Comparison of ENCODE assay signal across 1 cellular context in the genomic region with DNA sequence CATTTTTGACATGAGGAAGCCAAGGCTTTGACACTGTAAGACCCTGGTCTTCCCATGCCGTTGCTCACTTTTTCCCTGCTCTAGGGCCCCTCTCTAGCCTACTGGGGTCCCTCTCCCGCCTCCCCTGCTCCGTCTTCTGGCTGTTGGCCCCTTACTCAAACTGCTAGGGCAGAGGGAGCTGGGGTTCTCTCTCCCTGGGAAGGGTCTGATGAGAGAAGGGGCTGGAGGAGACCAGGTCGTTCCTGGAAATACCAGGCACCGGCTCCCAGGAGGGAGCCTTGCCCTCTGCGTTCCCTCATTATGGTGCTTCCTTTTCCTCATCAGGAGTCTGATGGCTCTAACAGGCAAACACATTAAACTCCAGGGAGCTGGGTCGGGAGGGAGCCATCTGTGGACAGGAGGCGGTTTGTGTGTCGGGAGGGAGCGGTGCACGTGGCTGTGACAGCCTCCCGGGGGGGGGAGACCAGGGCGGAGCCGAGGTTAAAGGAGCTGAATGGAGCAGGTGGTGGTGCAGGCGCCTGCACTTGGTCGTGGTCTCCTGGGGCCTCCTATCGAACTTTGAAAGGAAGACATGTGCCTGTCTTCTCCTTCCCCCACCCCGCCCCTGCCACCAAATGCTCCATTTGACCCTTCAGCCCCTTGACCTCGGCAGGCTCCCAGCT.
TF ChIP-seq lines count a peak whose summit lies in the region.

No MANE protein-coding gene starts in this region.

TF ChIP-seq in K562, 482 proteins besides CTCF, POLR2A, EP300 and RAD21 (continues in another document):
- TF ChIP-seq ADNP (tag; IDR thresholded peaks at IDR 0.05) (no peak), SRSF3 (IDR thresholded peaks at IDR 0.05; ENCODE audit: insufficient read depth, low read length) (no peak), EHMT2 (IDR thresholded peaks at IDR 0.05) (no peak), RNF2 (IDR thresholded peaks at IDR 0.05) (no peak), MYC (IDR thresholded peaks at IDR 0.05; ENCODE audit: low read depth, low read length) (peak; percentile 54; the same call in 1 of the 2 replicates), MYC (CRISPR knock-in tag; IDR thresholded peaks at IDR 0.05; ENCODE audit: borderline replicate concordance, low read depth) (no peak), ILF3 (IDR thresholded peaks at IDR 0.05; ENCODE audit: borderline replicate concordance) (no peak), THAP7 (CRISPR knock-in tag; IDR thresholded peaks at IDR 0.05) (no peak), TCF7 (IDR thresholded peaks at IDR 0.05; ENCODE audit: borderline replicate concordance) (no peak), KAT2B (IDR thresholded peaks at IDR 0.05; ENCODE audit: low read depth, low read length) (no peak), CTCFL (IDR thresholded peaks at IDR 0.05; ENCODE audit: borderline replicate concordance, insufficient read depth, low read depth, low read length, poor library complexity, severe bottlenecking) (no peak), GABPA (tag; conservative IDR thresholded peaks at IDR 0.05; ENCODE audit: low read depth) (no peak), PCBP2 (IDR thresholded peaks at IDR 0.05; ENCODE audit: low read depth, low read length, poor library complexity, severe bottlenecking) (no peak), HCFC1 (IDR thresholded peaks at IDR 0.05; ENCODE audit: low read depth, low read length) (0 out of 2 replicates have a peak, but pooled peaks have one; percentile 11), ZNF589 (CRISPR knock-in tag; IDR thresholded peaks at IDR 0.05; ENCODE audit: low read depth) (no peak), ZNF717 (CRISPR knock-in tag; IDR thresholded peaks at IDR 0.05) (no peak), SP1 (CRISPR knock-in tag; IDR thresholded peaks at IDR 0.05) (no peak), ZNF124 (CRISPR knock-in tag; IDR thresholded peaks at IDR 0.05) (no peak), NCOA2 (IDR thresholded peaks at IDR 0.05; ENCODE audit: partially characterized antibody in 2 of 2) (no peak), POLR2AphosphoS5 (IDR thresholded peaks at IDR 0.05; ENCODE audit: control insufficient read depth, insufficient read depth, low read depth, low read length) (no peak), MNT (conservative IDR thresholded peaks at IDR 0.05) (peak in 1 of 2 experiments; percentile 84), SMARCC2 (IDR thresholded peaks at IDR 0.05; ENCODE audit: low read depth) (no peak), GTF2A2 (tag; IDR thresholded peaks at IDR 0.05) (no peak), NFATC3 (IDR thresholded peaks at IDR 0.05) (no peak), JUND (IDR thresholded peaks at IDR 0.05; ENCODE audit: borderline replicate concordance, low read depth, low read length) (no peak), JUND (tag; IDR thresholded peaks at IDR 0.05; ENCODE audit: borderline replicate concordance, low read depth, low read length) (no peak), SIN3A (IDR thresholded peaks at IDR 0.05; ENCODE audit: borderline replicate concordance in 2 of 2, control insufficient read depth in 1 of 2, low read depth in 2 of 2, low read length in 2 of 2) (peak in 1 of 2 experiments; percentile 32; a peak in 1 of 4 replicates), ELF1 (tag; IDR thresholded peaks at IDR 0.05) (no peak), SIRT6 (IDR thresholded peaks at IDR 0.05; ENCODE audit: low read depth, low read length) (no peak), FOXP1 (CRISPR knock-in tag; IDR thresholded peaks at IDR 0.05) (no peak), FOS (IDR thresholded peaks at IDR 0.05; ENCODE audit: extremely low read depth, insufficient read length) (no peak), ARHGAP35 (IDR thresholded peaks at IDR 0.05; ENCODE audit: partially characterized antibody) (no peak), ZNF212 (CRISPR knock-in tag; IDR thresholded peaks at IDR 0.05) (no peak), DNMT1 (IDR thresholded peaks at IDR 0.05) (no peak), RAD51 (IDR thresholded peaks at IDR 0.05; ENCODE audit: borderline replicate concordance, low read depth) (no peak), NR2F6 (CRISPR knock-in tag; IDR thresholded peaks at IDR 0.05) (no peak), ZNF507 (tag; conservative IDR thresholded peaks at IDR 0.05) (no peak), RREB1 (CRISPR knock-in tag; IDR thresholded peaks at IDR 0.05) (no peak), NFIC (IDR thresholded peaks at IDR 0.05) (no peak), MAX (CRISPR knock-in tag; IDR thresholded peaks at IDR 0.05) (peak; percentile 68), USF1 (CRISPR knock-in tag; IDR thresholded peaks at IDR 0.05) (peak; percentile 55), FOXA3 (CRISPR knock-in tag; conservative IDR thresholded peaks at IDR 0.05 in 1 of 2, IDR thresholded peaks at IDR 0.05 in 1 of 2) (no peak), NR3C1 (CRISPR knock-in tag; IDR thresholded peaks at IDR 0.05) (no peak), MXI1 (IDR thresholded peaks at IDR 0.05; ENCODE audit: low read depth, low read length) (no peak), L3MBTL2 (IDR thresholded peaks at IDR 0.05) (peak; percentile 75; the same call in 1 of the 2 replicates), ZNF384 (IDR thresholded peaks at IDR 0.05; ENCODE audit: low read depth, low read length) (no peak), SMAD3 (CRISPR knock-in tag; conservative IDR thresholded peaks at IDR 0.05) (no peak), ZNF740 (CRISPR knock-in tag; IDR thresholded peaks at IDR 0.05) (no peak), ZNF740 (tag; IDR thresholded peaks at IDR 0.05) (0 out of 4 replicates have a peak, but pooled peaks of 1 of the 2 experiments have one; percentile 22), CREM (IDR thresholded peaks at IDR 0.05; ENCODE audit: low read depth) (no peak), KLF16 (IDR thresholded peaks at IDR 0.05) (no peak), POLR2B (IDR thresholded peaks at IDR 0.05; ENCODE audit: low read depth, partially characterized antibody) (no peak)
- TF ChIP-seq, protein P1, sequence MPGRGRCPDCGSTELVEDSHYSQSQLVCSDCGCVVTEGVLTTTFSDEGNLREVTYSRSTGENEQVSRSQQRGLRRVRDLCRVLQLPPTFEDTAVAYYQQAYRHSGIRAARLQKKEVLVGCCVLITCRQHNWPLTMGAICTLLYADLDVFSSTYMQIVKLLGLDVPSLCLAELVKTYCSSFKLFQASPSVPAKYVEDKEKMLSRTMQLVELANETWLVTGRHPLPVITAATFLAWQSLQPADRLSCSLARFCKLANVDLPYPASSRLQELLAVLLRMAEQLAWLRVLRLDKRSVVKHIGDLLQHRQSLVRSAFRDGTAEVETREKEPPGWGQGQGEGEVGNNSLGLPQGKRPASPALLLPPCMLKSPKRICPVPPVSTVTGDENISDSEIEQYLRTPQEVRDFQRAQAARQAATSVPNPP (IDR thresholded peaks at IDR 0.05; ENCODE audit: borderline replicate concordance, insufficient read depth, insufficient read length): no peak
- TF ChIP-seq, protein P2, sequence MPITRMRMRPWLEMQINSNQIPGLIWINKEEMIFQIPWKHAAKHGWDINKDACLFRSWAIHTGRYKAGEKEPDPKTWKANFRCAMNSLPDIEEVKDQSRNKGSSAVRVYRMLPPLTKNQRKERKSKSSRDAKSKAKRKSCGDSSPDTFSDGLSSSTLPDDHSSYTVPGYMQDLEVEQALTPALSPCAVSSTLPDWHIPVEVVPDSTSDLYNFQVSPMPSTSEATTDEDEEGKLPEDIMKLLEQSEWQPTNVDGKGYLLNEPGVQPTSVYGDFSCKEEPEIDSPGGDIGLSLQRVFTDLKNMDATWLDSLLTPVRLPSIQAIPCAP (CRISPR knock-in tag; IDR thresholded peaks at IDR 0.05; ENCODE audit: borderline replicate concordance): no peak
